In the genomic region with DNA sequence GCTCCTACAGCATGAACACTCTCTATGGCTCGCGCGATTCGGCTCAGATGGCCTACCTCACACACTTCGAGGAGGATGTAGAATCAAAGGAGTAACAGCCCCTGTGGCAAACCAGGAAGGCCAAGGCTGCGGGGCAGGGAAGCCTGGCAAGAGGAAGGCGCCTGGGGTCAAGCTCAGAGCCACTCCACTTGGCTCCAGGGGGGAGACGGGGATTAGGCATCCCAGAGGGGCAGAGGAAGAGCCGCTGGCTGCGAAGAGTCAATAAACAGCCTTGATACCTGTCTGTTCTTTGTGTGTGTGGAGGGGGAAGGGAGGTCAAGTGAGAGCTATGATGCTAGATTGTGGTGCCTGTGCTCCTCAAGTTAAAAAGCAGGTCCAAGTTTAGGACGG, we compare ENCODE assay signal across 23 cellular contexts. TPM values are rescaled to one million over a fixed set of nuclear protein-coding genes. Genes with fewer than 3 reads are reported as not detected.
DNase-seq lines count a peak whose midpoint lies in the region; ATAC-seq and TF ChIP-seq lines count a peak whose summit lies in the region.
"Had no signal": no experiment of that assay in that cellular context is flagged by ENCODE, and none has a peak within 500 bp of the region (broad histone marks: within the 10 kb centered on the region; RNA-seq: fewer than 3 reads in every experiment).

No MANE protein-coding gene starts in this region.

- 0 out of 2 replicates have a peak, but pooled peaks cover 7% of the 10 kb centered on the region for H3F3A ChIP-seq in GM23338 (replicated peaks; ENCODE audit: low read depth)
- peaks cover 13% of the 10 kb centered on the region for H3F3A ChIP-seq in smooth muscle cell (ENCODE audit: low read depth)

- intact Hi-C loops in activated CD4-positive, alpha-beta T cell treated with anti-CD3 and anti-CD28 coated beads, Interleukin-2, amount 10 ng/mL, durations not matched to agents 24 days and 14 days (cut with micrococcal nuclease), result no loop called here
- intact Hi-C loops in activated T-helper 2 cell treated with anti-CD3 and anti-CD28 coated beads, Interferon-gamma antibody, Interleukin-2, Interleukin-4, amounts not matched to agents 10 μg/mL and 5 μg/mL and 100 μg/mL, durations not matched to agents 14 hours and 24 hours and 36 hours (cut with micrococcal nuclease), result no loop called here
- intact Hi-C loops in lower leg skin (cut with DNase I; ENCODE audit: low total_unique reads), result no loop called here

- H3K27ac Mint-ChIP-seq in activated CD4-positive, alpha-beta T cell treated with anti-CD3 and anti-CD28 coated beads, Interleukin-2, amount 10 ng/mL, durations not matched to agents 24 days and 14 days, result peak overlapping the region; percentile 93
- H3K27ac Mint-ChIP-seq in GM23338, result no peak overlapping the region
- peak overlapping the region; percentile 92 for H3K27ac Mint-ChIP-seq in activated T-helper 2 cell treated with anti-CD3 and anti-CD28 coated beads, Interferon-gamma antibody, Interleukin-2, Interleukin-4, amounts not matched to agents 10 μg/mL and 5 μg/mL and 100 μg/mL, durations not matched to agents 14 hours and 24 hours and 36 hours
- H3K27ac Mint-ChIP-seq: HFFc6 had no signal

- H3K4me2 ChIP-seq in GM23338, result no peak overlapping the region
- H3K4me2 ChIP-seq in neuronal stem cell (ENCODE audit: insufficient read depth, low read length, poor library complexity, severe bottlenecking), result no peak overlapping the region
- no peak overlapping the region for H3K4me2 ChIP-seq in smooth muscle cell

- H3K36me3 ChIP-seq in GM23338 (ENCODE audit: insufficient read depth), result no peaks in the 10 kb centered on the region
- no peaks in the 10 kb centered on the region for H3K36me3 ChIP-seq in neuronal stem cell (replicated peaks in 1 of 2; ENCODE audit: control insufficient read depth in 2 of 2, insufficient read depth in 2 of 2, low read length in 2 of 2)
- H3K36me3 ChIP-seq in smooth muscle cell (ENCODE audit: low read depth), result no peaks in the 10 kb centered on the region
- H3K36me3 ChIP-seq: heart right ventricle, thyroid gland had no signal

- H3K4ac ChIP-seq in neuronal stem cell (ENCODE audit: low read length), result no peak overlapping the region

- H2BK15ac ChIP-seq in neuronal stem cell (ENCODE audit: low read length), result peak overlapping the region; percentile 19

- no peak overlapping the region for H3K23ac ChIP-seq in neuronal stem cell (ENCODE audit: low read depth, low read length, poor library complexity)

- TF ChIP-seq POLR2A in lower leg skin (IDR thresholded peaks at IDR 0.05), result no peak

- no peak for ATAC-seq in GM23338
- ATAC-seq: heart right ventricle, Panc1, psoas muscle had no signal

- H3K4me1 Mint-ChIP-seq in activated CD4-positive, alpha-beta T cell treated with anti-CD3 and anti-CD28 coated beads, Interleukin-2, amount 10 ng/mL, durations not matched to agents 24 days and 14 days, result peaks cover 58% of the 10 kb centered on the region
- H3K4me1 Mint-ChIP-seq in GM23338, result peaks cover 2% of the 10 kb centered on the region; the same call in 1 of the 3 replicates
- H3K4me1 Mint-ChIP-seq in activated T-helper 2 cell treated with anti-CD3 and anti-CD28 coated beads, Interferon-gamma antibody, Interleukin-2, Interleukin-4, amounts not matched to agents 10 μg/mL and 5 μg/mL and 100 μg/mL, durations not matched to agents 14 hours and 24 hours and 36 hours (ENCODE audit: low read depth), result peaks cover 57% of the 10 kb centered on the region

- H3K9me3 ChIP-seq in neuronal stem cell (replicated peaks in 1 of 2; ENCODE audit: control insufficient read depth in 2 of 2, insufficient read depth in 1 of 2, low read depth in 1 of 2, low read length in 2 of 2) (no peaks in the 10 kb centered on the region), smooth muscle cell (replicated peaks; ENCODE audit: low read depth) (no peaks in the 10 kb centered on the region)
- H3K9me3 ChIP-seq: heart right ventricle, psoas muscle, thyroid gland had no signal

- H4K20me1 ChIP-seq in GM23338 (replicated peaks; ENCODE audit: insufficient read depth) (no peaks in the 10 kb centered on the region), smooth muscle cell (ENCODE audit: low read depth) (no peaks in the 10 kb centered on the region)

- no peaks in the 10 kb centered on the region for H3K9me3 Mint-ChIP-seq in activated CD4-positive, alpha-beta T cell treated with anti-CD3 and anti-CD28 coated beads, Interleukin-2, amount 10 ng/mL, durations not matched to agents 24 days and 14 days
- peaks cover 2% of the 10 kb centered on the region; the same call in 1 of the 3 replicates for H3K9me3 Mint-ChIP-seq in GM23338
- H3K9me3 Mint-ChIP-seq in activated T-helper 2 cell treated with anti-CD3 and anti-CD28 coated beads, Interferon-gamma antibody, Interleukin-2, Interleukin-4, amounts not matched to agents 10 μg/mL and 5 μg/mL and 100 μg/mL, durations not matched to agents 14 hours and 24 hours and 36 hours, result no peaks in the 10 kb centered on the region

- H3K27ac ChIP-seq in GM23338 (ENCODE audit: low read depth) (no peak overlapping the region), neuronal stem cell (replicated peaks; ENCODE audit: low read length) (no peak overlapping the region), smooth muscle cell (ENCODE audit: low read depth) (no peak overlapping the region)
- H3K27ac ChIP-seq: C4-2B, heart right ventricle, psoas muscle, thyroid gland had no signal

- no peaks in the 10 kb centered on the region for H3K27me3 ChIP-seq in GM23338 (ENCODE audit: insufficient read depth)
- H3K27me3 ChIP-seq in neuronal stem cell (ENCODE audit: control insufficient read depth in 3 of 3, insufficient read depth in 3 of 3, low read depth in 1 of 3, low read length in 3 of 3), result no peaks in the 10 kb centered on the region
- H3K27me3 ChIP-seq in smooth muscle cell (ENCODE audit: low read depth), result no peaks in the 10 kb centered on the region
- H3K27me3 ChIP-seq: thyroid gland had no signal

- H3K9ac ChIP-seq in neuronal stem cell (ENCODE audit: low read depth, low read length, poor library complexity) (no peak overlapping the region), smooth muscle cell (ENCODE audit: low read depth) (no peak overlapping the region)

- H3K36me3 Mint-ChIP-seq in activated CD4-positive, alpha-beta T cell treated with anti-CD3 and anti-CD28 coated beads, Interleukin-2, amount 10 ng/mL, durations not matched to agents 24 days and 14 days (ENCODE audit: low read depth), result peaks cover 19% of the 10 kb centered on the region
- H3K36me3 Mint-ChIP-seq in GM23338 (ENCODE audit: low read depth), result no peaks in the 10 kb centered on the region
- H3K36me3 Mint-ChIP-seq in activated T-helper 2 cell treated with anti-CD3 and anti-CD28 coated beads, Interferon-gamma antibody, Interleukin-2, Interleukin-4, amounts not matched to agents 10 μg/mL and 5 μg/mL and 100 μg/mL, durations not matched to agents 14 hours and 24 hours and 36 hours (ENCODE audit: low read depth), result peaks cover 18% of the 10 kb centered on the region

- H2AK5ac ChIP-seq in neuronal stem cell (ENCODE audit: low read depth, low read length), result peak overlapping the region; percentile 36

- no peak overlapping the region for H2BK12ac ChIP-seq in neuronal stem cell (ENCODE audit: low read length)

- TF ChIP-seq CTCF in GM23338 (conservative IDR thresholded peaks at IDR 0.05; ENCODE audit: low read depth in 2 of 2), result no peak
- no peak for TF ChIP-seq CTCF in smooth muscle cell (IDR thresholded peaks at IDR 0.05; ENCODE audit: borderline replicate concordance, insufficient read depth, poor library complexity, severe bottlenecking)
- no peak for TF ChIP-seq CTCF in lower leg skin (IDR thresholded peaks at IDR 0.05)

- H2AFZ ChIP-seq in GM23338 (peak overlapping the region; percentile 95), neuronal stem cell (ENCODE audit: low read length) (no peak overlapping the region), smooth muscle cell (ENCODE audit: low read depth) (no peak overlapping the region)

- H3K27me3 Mint-ChIP-seq in activated CD4-positive, alpha-beta T cell treated with anti-CD3 and anti-CD28 coated beads, Interleukin-2, amount 10 ng/mL, durations not matched to agents 24 days and 14 days, result no peaks in the 10 kb centered on the region
- peaks cover 12% of the 10 kb centered on the region for H3K27me3 Mint-ChIP-seq in GM23338 (ENCODE audit: insufficient read depth, low read depth, poor library complexity)
- no peaks in the 10 kb centered on the region for H3K27me3 Mint-ChIP-seq in activated T-helper 2 cell treated with anti-CD3 and anti-CD28 coated beads, Interferon-gamma antibody, Interleukin-2, Interleukin-4, amounts not matched to agents 10 μg/mL and 5 μg/mL and 100 μg/mL, durations not matched to agents 14 hours and 24 hours and 36 hours (ENCODE audit: low read depth)

- no CpG with 5 or more reads among the region's 11 CpGs for WGBS in neuronal stem cell (ENCODE audit: extremely low coverage in 2 of 2, insufficient read length in 2 of 2, insufficient replicate concordance in 1 of 2), 2 donors
- WGBS in smooth muscle cell (ENCODE audit: low lambda C conversion rate), result 94% methylated on average over 11 of the region's 11 CpGs
- 89 to 92% methylated on average over 11 of the region's 11 CpGs for WGBS in lower leg skin, 2 donors

- no peaks in the 10 kb centered on the region for H3K79me2 ChIP-seq in GM23338 (replicated peaks; ENCODE audit: insufficient read depth)
- H3K79me2 ChIP-seq in smooth muscle cell (ENCODE audit: low read depth), result no peaks in the 10 kb centered on the region

- no peak overlapping the region for H4K8ac ChIP-seq in neuronal stem cell (ENCODE audit: low read depth, low read length)

- H4K91ac ChIP-seq in neuronal stem cell (ENCODE audit: low read depth, low read length, poor library complexity), result no peak overlapping the region

- no peak overlapping the region for H2BK120ac ChIP-seq in neuronal stem cell (ENCODE audit: low read depth, low read length)

- H3K4me3 Mint-ChIP-seq in activated CD4-positive, alpha-beta T cell treated with anti-CD3 and anti-CD28 coated beads, Interleukin-2, amount 10 ng/mL, durations not matched to agents 24 days and 14 days, result peak overlapping the region; percentile 86
- H3K4me3 Mint-ChIP-seq in GM23338, result no peak overlapping the region
- peak overlapping the region; percentile 86 for H3K4me3 Mint-ChIP-seq in activated T-helper 2 cell treated with anti-CD3 and anti-CD28 coated beads, Interferon-gamma antibody, Interleukin-2, Interleukin-4, amounts not matched to agents 10 μg/mL and 5 μg/mL and 100 μg/mL, durations not matched to agents 14 hours and 24 hours and 36 hours (ENCODE audit: low read depth)
- H3K4me3 Mint-ChIP-seq: HFFc6 had no signal

- H3K4me3 ChIP-seq in GM23338, result no peak overlapping the region
- H3K4me3 ChIP-seq in neuronal stem cell (ENCODE audit: low read length in 2 of 2), result no peak overlapping the region
- H3K4me3 ChIP-seq in smooth muscle cell, result no peak overlapping the region
- no peak overlapping the region for H3K4me3 ChIP-seq in lower leg skin (ENCODE audit: low read depth, poor library complexity, severe bottlenecking)
- H3K4me3 ChIP-seq: heart right ventricle, lung, psoas muscle, thyroid gland had no signal

- H3K14ac ChIP-seq in neuronal stem cell (ENCODE audit: low read length), result peak overlapping the region; percentile 89

- H2BK5ac ChIP-seq in neuronal stem cell (ENCODE audit: low read length), result no peak overlapping the region

- DNase-seq in activated CD4-positive, alpha-beta T cell treated with anti-CD3 and anti-CD28 coated beads, Interleukin-2, amount 10 ng/mL, durations not matched to agents 24 days and 14 days, result no peak
- no peak for DNase-seq in activated CD4-positive, alpha-beta T cell treated with anti-CD3 and anti-CD28 coated beads, Interleukin-2, amount 50 U/mL, for 1 hour
- no peak for DNase-seq in GM23338 (ENCODE audit: low spot score)
- no peak for DNase-seq in activated T-helper 2 cell treated with anti-CD3 and anti-CD28 coated beads, Interferon-gamma antibody, Interleukin-2, Interleukin-4, amounts not matched to agents 10 μg/mL and 5 μg/mL and 100 μg/mL, durations not matched to agents 14 hours and 24 hours and 36 hours (ENCODE audit: low spot score)
- no peak for DNase-seq in neuronal stem cell (ENCODE audit: low spot score)
- DNase-seq in smooth muscle cell (lab: John Stamatoyannopoulos, UW; ENCODE audit: unreplicated experiment), result no peak
- no peak for DNase-seq in mesenteric fat pad (ENCODE audit: low spot score)
- no peak for DNase-seq in lower leg skin (ENCODE audit: low spot score in 2 of 2)
- DNase-seq: activated CD4-positive, CD25-positive, alpha-beta regulatory T cell treated with anti-CD3 and anti-CD28 coated beads, Interleukin-2, amount 50 U/mL, for 72 hours; aorta; cerebellar nuclear complex; heart right ventricle; HFFc6; NCI-H1105; psoas muscle; small intestine; thyroid gland had no signal

- H3K9me2 ChIP-seq in GM23338 (ENCODE audit: insufficient read depth), result no peaks in the 10 kb centered on the region

- no peaks in the 10 kb centered on the region for H3K79me1 ChIP-seq in neuronal stem cell (ENCODE audit: low read depth, low read length)

- H3K4me1 ChIP-seq in GM23338 (ENCODE audit: insufficient read depth), result peaks cover 3% of the 10 kb centered on the region; the same call in 1 of the 2 replicates
- H3K4me1 ChIP-seq in neuronal stem cell (ENCODE audit: control insufficient read depth in 2 of 2, insufficient read depth in 1 of 2, low read depth in 1 of 2, low read length in 2 of 2), result no peaks in the 10 kb centered on the region
- no peaks in the 10 kb centered on the region for H3K4me1 ChIP-seq in smooth muscle cell (ENCODE audit: low read depth)
- H3K4me1 ChIP-seq: psoas muscle had no signal

- no peak overlapping the region for H3K18ac ChIP-seq in neuronal stem cell (ENCODE audit: low read length)

RNA-seq across cellular contexts. Expression of gene RNU5D-1, which starts 5.7 kb away (rescaled TPM):
- total RNA-seq in activated CD4-positive, alpha-beta T cell treated with anti-CD3 and anti-CD28 coated beads, Interleukin-2, amount 10 ng/mL, durations not matched to agents 24 days and 14 days, result not detected in 2 replicates
- total RNA-seq in GM23338 (2014; rRNA removed; shearing (Covaris generic)), result not detected in 2 replicates
- polyA plus RNA-seq in GM23338 (2016; fragmentation: Nextera tagmentation; extraction: Ambion mirVana) (not detected in 2 replicates), smooth muscle cell (not detected in 2 replicates)
- total RNA-seq in activated T-helper 2 cell treated with anti-CD3 and anti-CD28 coated beads, Interferon-gamma antibody, Interleukin-2, Interleukin-4, amounts not matched to agents 10 μg/mL and 5 μg/mL and 100 μg/mL, durations not matched to agents 14 hours and 24 hours and 36 hours, result not detected in 2 replicates
- not detected for polyA plus RNA-seq in neuronal stem cell (2013, experiment 1 of 2)
- polyA plus RNA-seq in neuronal stem cell (2013, experiment 2 of 2), result not detected
- total RNA-seq in smooth muscle cell (not detected in 2 replicates), mesenteric fat pad (not detected), lower leg skin (not detected)
- total RNA-seq: aorta, heart right ventricle, HFFc6, HT-29, LHCN-M2, lung, psoas muscle, SK-MEL-5, thyroid gland had no signal
- polyA plus RNA-seq: aorta, heart right ventricle, lung, psoas muscle, small intestine had no signal

RNA-seq across cellular contexts. Expression of gene KIF2C, which starts 14.3 kb away (rescaled TPM):
- 78.1 and 82.7 TPM in 2 replicates for total RNA-seq in activated CD4-positive, alpha-beta T cell treated with anti-CD3 and anti-CD28 coated beads, Interleukin-2, amount 10 ng/mL, durations not matched to agents 24 days and 14 days
- 58.2 and 62.9 TPM in 2 replicates for total RNA-seq in GM23338 (2014; rRNA removed; shearing (Covaris generic))
- 35.9 and 38.0 TPM in 2 replicates for polyA plus RNA-seq in GM23338 (2016; fragmentation: Nextera tagmentation; extraction: Ambion mirVana)
- total RNA-seq in activated T-helper 2 cell treated with anti-CD3 and anti-CD28 coated beads, Interferon-gamma antibody, Interleukin-2, Interleukin-4, amounts not matched to agents 10 μg/mL and 5 μg/mL and 100 μg/mL, durations not matched to agents 14 hours and 24 hours and 36 hours, result 82.7 and 83.5 TPM in 2 replicates
- polyA plus RNA-seq in neuronal stem cell (2013, experiment 1 of 2), result 90.4 TPM
- 92.2 TPM for polyA plus RNA-seq in neuronal stem cell (2013, experiment 2 of 2)
- 5.7 and 9.2 TPM in 2 replicates for total RNA-seq in smooth muscle cell
- 6.8 and 8.5 TPM in 2 replicates for polyA plus RNA-seq in smooth muscle cell
- total RNA-seq in mesenteric fat pad, result 0.26 TPM
- total RNA-seq in lower leg skin, result 1 to 10 TPM in 3 of 4 donors, under 1 TPM in 1; 0.76 to 4.5 (median 3.7) TPM

RNA-seq across cellular contexts. Expression of gene RPS8, which starts 50.0 kb away (rescaled TPM):
- 2,376 and 2,377 TPM in 2 replicates for total RNA-seq in activated CD4-positive, alpha-beta T cell treated with anti-CD3 and anti-CD28 coated beads, Interleukin-2, amount 10 ng/mL, durations not matched to agents 24 days and 14 days
- total RNA-seq in GM23338 (2014; rRNA removed; shearing (Covaris generic)), result 1,756 and 2,098 TPM in 2 replicates
- 2,427 and 2,738 TPM in 2 replicates for polyA plus RNA-seq in GM23338 (2016; fragmentation: Nextera tagmentation; extraction: Ambion mirVana)
- 2,328 and 2,356 TPM in 2 replicates for total RNA-seq in activated T-helper 2 cell treated with anti-CD3 and anti-CD28 coated beads, Interferon-gamma antibody, Interleukin-2, Interleukin-4, amounts not matched to agents 10 μg/mL and 5 μg/mL and 100 μg/mL, durations not matched to agents 14 hours and 24 hours and 36 hours
- polyA plus RNA-seq in neuronal stem cell (2013, experiment 1 of 2), result 7,805 TPM
- polyA plus RNA-seq in neuronal stem cell (2013, experiment 2 of 2), result 7,922 TPM
- 2,002 and 2,330 TPM in 2 replicates for total RNA-seq in smooth muscle cell
- polyA plus RNA-seq in smooth muscle cell, result 478 and 530 TPM in 2 replicates
- 1,343 TPM for total RNA-seq in mesenteric fat pad
- total RNA-seq in lower leg skin, result 1,000 to 10,000 TPM; 2,628 to 4,866 (median 3,019) TPM

RNA-seq across cellular contexts. Expression of gene ARMH1, which starts 50.8 kb away (rescaled TPM):
- 133 and 137 TPM in 2 replicates for total RNA-seq in activated CD4-positive, alpha-beta T cell treated with anti-CD3 and anti-CD28 coated beads, Interleukin-2, amount 10 ng/mL, durations not matched to agents 24 days and 14 days
- total RNA-seq in GM23338 (2014; rRNA removed; shearing (Covaris generic)), result 0.31 and 0.62 TPM in 2 replicates
- polyA plus RNA-seq in GM23338 (2016; fragmentation: Nextera tagmentation; extraction: Ambion mirVana) (1.0 TPM in 1 of 2 replicates, not detected in the other), smooth muscle cell (8.3 and 10.1 TPM in 2 replicates)
- 139 and 157 TPM in 2 replicates for total RNA-seq in activated T-helper 2 cell treated with anti-CD3 and anti-CD28 coated beads, Interferon-gamma antibody, Interleukin-2, Interleukin-4, amounts not matched to agents 10 μg/mL and 5 μg/mL and 100 μg/mL, durations not matched to agents 14 hours and 24 hours and 36 hours
- polyA plus RNA-seq in neuronal stem cell (2013, experiment 1 of 2), result 7.6 TPM
- polyA plus RNA-seq in neuronal stem cell (2013, experiment 2 of 2), result 7.7 TPM
- total RNA-seq in smooth muscle cell (1.5 and 4.8 TPM in 2 replicates), mesenteric fat pad (1.9 TPM), lower leg skin (1 to 10 TPM in 1 of 4 donors, not detected in 3; 2.7 TPM)
- total RNA-seq: LHCN-M2 had no signal

RNA-seq across cellular contexts. Expression of gene TMEM53, which starts 51.0 kb away (rescaled TPM):
- 4.5 and 5.1 TPM in 2 replicates for total RNA-seq in activated CD4-positive, alpha-beta T cell treated with anti-CD3 and anti-CD28 coated beads, Interleukin-2, amount 10 ng/mL, durations not matched to agents 24 days and 14 days
- total RNA-seq in GM23338 (2014; rRNA removed; shearing (Covaris generic)), result 4.3 and 20.8 TPM in 2 replicates
- polyA plus RNA-seq in GM23338 (2016; fragmentation: Nextera tagmentation; extraction: Ambion mirVana), result 10.6 and 15.4 TPM in 2 replicates
- total RNA-seq in activated T-helper 2 cell treated with anti-CD3 and anti-CD28 coated beads, Interferon-gamma antibody, Interleukin-2, Interleukin-4, amounts not matched to agents 10 μg/mL and 5 μg/mL and 100 μg/mL, durations not matched to agents 14 hours and 24 hours and 36 hours, result 6.3 and 6.7 TPM in 2 replicates
- polyA plus RNA-seq in neuronal stem cell (2013, experiment 1 of 2), result 11.3 TPM
- 11.9 TPM for polyA plus RNA-seq in neuronal stem cell (2013, experiment 2 of 2)
- total RNA-seq in smooth muscle cell, result 8.1 and 8.6 TPM in 2 replicates
- polyA plus RNA-seq in smooth muscle cell, result 13.0 and 15.5 TPM in 2 replicates
- total RNA-seq in mesenteric fat pad, result 16.8 TPM
- total RNA-seq in lower leg skin, result 10 to 100 TPM in 2 of 4 donors, 1 to 10 TPM in 2; 5.2 to 23.4 (median 9.9) TPM
